In genomic region chr10:35126530-35127288, GRCh38 we compare ENCODE assay signal across 1 cellular context.
TF ChIP-seq lines count a peak whose summit lies in the region.

Gene CREM, plus strand, starts transcription at chr10:35126846. Its CDS starts 10,990 bp downstream, at chr10:35137836.

TF ChIP-seq in K562, 482 proteins besides CTCF, POLR2A, EP300 and RAD21 (continued from another document and continues in another):
- peak; percentile 80 for TF ChIP-seq ZBTB2 (IDR thresholded peaks at IDR 0.05)
- TF ChIP-seq ZNF780A (CRISPR knock-in tag; IDR thresholded peaks at IDR 0.05): no peak
- TF ChIP-seq, protein P1, sequence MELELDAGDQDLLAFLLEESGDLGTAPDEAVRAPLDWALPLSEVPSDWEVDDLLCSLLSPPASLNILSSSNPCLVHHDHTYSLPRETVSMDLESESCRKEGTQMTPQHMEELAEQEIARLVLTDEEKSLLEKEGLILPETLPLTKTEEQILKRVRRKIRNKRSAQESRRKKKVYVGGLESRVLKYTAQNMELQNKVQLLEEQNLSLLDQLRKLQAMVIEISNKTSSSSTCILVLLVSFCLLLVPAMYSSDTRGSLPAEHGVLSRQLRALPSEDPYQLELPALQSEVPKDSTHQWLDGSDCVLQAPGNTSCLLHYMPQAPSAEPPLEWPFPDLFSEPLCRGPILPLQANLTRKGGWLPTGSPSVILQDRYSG (tag; conservative IDR thresholded peaks at IDR 0.05; ENCODE audit: low read depth): no peak
- TF ChIP-seq KLF13 (tag; IDR thresholded peaks at IDR 0.05; ENCODE audit: borderline replicate concordance, low read depth): no peak
- peak; percentile 87 for TF ChIP-seq TBP (optimal IDR thresholded peaks at IDR 0.05; ENCODE audit: low read depth, low read length)
- TF ChIP-seq SRSF1 (IDR thresholded peaks at IDR 0.05; ENCODE audit: low read depth, low read length): 0 out of 2 replicates have a peak, but pooled peaks have one; percentile 30
- TF ChIP-seq ZFP1 (CRISPR knock-in tag; IDR thresholded peaks at IDR 0.05): no peak
- peak; percentile 75 for TF ChIP-seq TARDBP (IDR thresholded peaks at IDR 0.05)
- TF ChIP-seq MYBL2 (IDR thresholded peaks at IDR 0.05; ENCODE audit: low read depth): peak; percentile 71; the same call in 1 of the 2 replicates
- TF ChIP-seq MYBL2 (CRISPR knock-in tag; IDR thresholded peaks at IDR 0.05; ENCODE audit: borderline replicate concordance): no peak
- TF ChIP-seq ZNF511 (CRISPR knock-in tag; IDR thresholded peaks at IDR 0.05): no peak; the same call in 1 of the 2 replicates
- TF ChIP-seq CAMTA2 (CRISPR knock-in tag; conservative IDR thresholded peaks at IDR 0.05): no peak
- peak; percentile 80 for TF ChIP-seq CTBP1 (IDR thresholded peaks at IDR 0.05; ENCODE audit: borderline replicate concordance)
- TF ChIP-seq TGIF2 (CRISPR knock-in tag; IDR thresholded peaks at IDR 0.05): 0 out of 2 replicates have a peak, but pooled peaks have one; percentile 5
- TF ChIP-seq ZNF384 (IDR thresholded peaks at IDR 0.05; ENCODE audit: low read depth, low read length): peak; percentile 89
- TF ChIP-seq ARHGAP35 (IDR thresholded peaks at IDR 0.05; ENCODE audit: partially characterized antibody): no peak
- no peak for TF ChIP-seq PHB (CRISPR knock-in tag; IDR thresholded peaks at IDR 0.05)
- TF ChIP-seq TCFL5 (CRISPR knock-in tag; conservative IDR thresholded peaks at IDR 0.05): no peak
- no peak for TF ChIP-seq CEBPB (tag; IDR thresholded peaks at IDR 0.05)
- TF ChIP-seq NCOA1 (IDR thresholded peaks at IDR 0.05; ENCODE audit: low read depth): peak; percentile 64; the same call in 1 of the 2 replicates
- TF ChIP-seq, protein P2, sequence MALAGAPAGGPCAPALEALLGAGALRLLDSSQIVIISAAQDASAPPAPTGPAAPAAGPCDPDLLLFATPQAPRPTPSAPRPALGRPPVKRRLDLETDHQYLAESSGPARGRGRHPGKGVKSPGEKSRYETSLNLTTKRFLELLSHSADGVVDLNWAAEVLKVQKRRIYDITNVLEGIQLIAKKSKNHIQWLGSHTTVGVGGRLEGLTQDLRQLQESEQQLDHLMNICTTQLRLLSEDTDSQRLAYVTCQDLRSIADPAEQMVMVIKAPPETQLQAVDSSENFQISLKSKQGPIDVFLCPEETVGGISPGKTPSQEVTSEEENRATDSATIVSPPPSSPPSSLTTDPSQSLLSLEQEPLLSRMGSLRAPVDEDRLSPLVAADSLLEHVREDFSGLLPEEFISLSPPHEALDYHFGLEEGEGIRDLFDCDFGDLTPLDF (CRISPR knock-in tag; IDR thresholded peaks at IDR 0.05): no peak; the same call in 1 of the 2 replicates
- no peak for TF ChIP-seq RBM39 (optimal IDR thresholded peaks at IDR 0.05; ENCODE audit: low read depth, low read length)
- TF ChIP-seq JUND (IDR thresholded peaks at IDR 0.05; ENCODE audit: borderline replicate concordance, low read depth, low read length): peak; percentile 38; the same call in 1 of the 2 replicates
- TF ChIP-seq JUND (tag; IDR thresholded peaks at IDR 0.05; ENCODE audit: borderline replicate concordance, low read depth, low read length): no peak; the same call in 2 of the 3 replicates
- TF ChIP-seq TEAD1 (CRISPR knock-in tag; IDR thresholded peaks at IDR 0.05): no peak
- no peak for TF ChIP-seq SREBF1 (IDR thresholded peaks at IDR 0.05; ENCODE audit: borderline replicate concordance, low read depth, low read length)
- TF ChIP-seq, protein P3, sequence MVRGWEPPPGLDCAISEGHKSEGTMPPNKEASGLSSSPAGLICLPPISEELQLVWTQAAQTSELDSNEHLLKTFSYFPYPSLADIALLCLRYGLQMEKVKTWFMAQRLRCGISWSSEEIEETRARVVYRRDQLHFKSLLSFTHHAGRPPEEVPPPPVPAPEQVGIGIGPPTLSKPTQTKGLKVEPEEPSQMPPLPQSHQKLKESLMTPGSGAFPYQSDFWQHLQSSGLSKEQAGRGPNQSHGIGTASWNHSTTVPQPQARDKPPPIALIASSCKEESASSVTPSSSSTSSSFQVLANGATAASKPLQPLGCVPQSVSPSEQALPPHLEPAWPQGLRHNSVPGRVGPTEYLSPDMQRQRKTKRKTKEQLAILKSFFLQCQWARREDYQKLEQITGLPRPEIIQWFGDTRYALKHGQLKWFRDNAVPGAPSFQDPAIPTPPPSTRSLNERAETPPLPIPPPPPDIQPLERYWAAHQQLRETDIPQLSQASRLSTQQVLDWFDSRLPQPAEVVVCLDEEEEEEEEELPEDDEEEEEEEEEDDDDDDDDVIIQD (CRISPR knock-in tag; IDR thresholded peaks at IDR 0.05): no peak
- TF ChIP-seq ZNF518B (CRISPR knock-in tag; IDR thresholded peaks at IDR 0.05): no peak
- no peak for TF ChIP-seq HNRNPUL1 (IDR thresholded peaks at IDR 0.05; ENCODE audit: low read length)
- no peak for TF ChIP-seq ATF3 (IDR thresholded peaks at IDR 0.05)
- TF ChIP-seq ATF3 (CRISPR knock-in tag; conservative IDR thresholded peaks at IDR 0.05): no peak; the same call in 1 of the 2 replicates
- TF ChIP-seq MCM2 (IDR thresholded peaks at IDR 0.05; ENCODE audit: low read depth): no peak
- no peak for TF ChIP-seq SRSF9 (IDR thresholded peaks at IDR 0.05; ENCODE audit: borderline replicate concordance, low read depth, low read length)
- TF ChIP-seq ZFP91 (CRISPR knock-in tag; IDR thresholded peaks at IDR 0.05): no peak
- no peak for TF ChIP-seq HNRNPH1 (optimal IDR thresholded peaks at IDR 0.05; ENCODE audit: low read depth, low read length)
- TF ChIP-seq ZNF41 (CRISPR knock-in tag; conservative IDR thresholded peaks at IDR 0.05): no peak
- TF ChIP-seq MTA1 (IDR thresholded peaks at IDR 0.05; ENCODE audit: borderline replicate concordance): peak; percentile 90
- TF ChIP-seq ZNF407 (IDR thresholded peaks at IDR 0.05; ENCODE audit: low read depth): no peak
- peak in 1 of 2 experiments; percentile 60; a peak in 1 of 4 replicates for TF ChIP-seq CSDE1 (IDR thresholded peaks at IDR 0.05)
- TF ChIP-seq ARID3B (CRISPR knock-in tag; IDR thresholded peaks at IDR 0.05; ENCODE audit: borderline replicate concordance): no peak
